ENCODE assay signal across 20 cellular contexts in genomic region chr2:128640166-128640846, GRCh38.
DNase-seq lines count a peak whose midpoint lies in the region; ATAC-seq and TF ChIP-seq lines count a peak whose summit lies in the region.
"Had no signal": no experiment of that assay in that cellular context is flagged by ENCODE, and none has a peak within 500 bp of the region (broad histone marks: within the 10 kb centered on the region; RNA-seq: fewer than 3 reads in every experiment).

No MANE protein-coding gene starts in this region.

- TF ChIP-seq CTCF in CD14-positive monocyte (IDR thresholded peaks at IDR 0.05), result no peak
- no peak for TF ChIP-seq CTCF in Loucy (conservative IDR thresholded peaks at IDR 0.05; ENCODE audit: low read length)
- no peak for TF ChIP-seq CTCF in progenitor cell of endocrine pancreas (IDR thresholded peaks at IDR 0.05; ENCODE audit: unreplicated experiment)

- no peaks in the 10 kb centered on the region for H4K20me1 ChIP-seq in Loucy (ENCODE audit: insufficient read depth, low read length, poor library complexity, severe bottlenecking)
- H4K20me1 ChIP-seq: BLaER1 had no signal

- no peak overlapping the region for H3K4me3 ChIP-seq in Loucy (ENCODE audit: low read length, poor library complexity, severe bottlenecking)
- H3K4me3 ChIP-seq: BLaER1, dorsolateral prefrontal cortex, hepatocyte had no signal

- intact Hi-C loops in CD14-positive monocyte (cut with micrococcal nuclease), result no loop called here

- no peaks in the 10 kb centered on the region for H3K27me3 ChIP-seq in Loucy (ENCODE audit: insufficient read depth, low read length, poor library complexity, severe bottlenecking)
- H3K27me3 ChIP-seq: BLaER1, brain microvascular endothelial cell, dorsolateral prefrontal cortex, hepatocyte had no signal

- H3F3A ChIP-seq in Loucy (ENCODE audit: low read depth), result no peaks in the 10 kb centered on the region

- H3K27ac Mint-ChIP-seq in CD14-positive monocyte (no peak overlapping the region), progenitor cell of endocrine pancreas (no peak overlapping the region)
- no peak overlapping the region for H3K27ac Mint-ChIP-seq in activated CD8-positive, alpha-beta T cell treated with anti-CD3 and anti-CD28 coated beads, Interleukin-2, amount 10 ng/mL, durations not matched to agents 7 days and 5 days
- H3K27ac Mint-ChIP-seq: activated naive CD4-positive, alpha-beta T cell treated with anti-CD3 and anti-CD28 coated beads, Interleukin-2, amount 50 U/mL, for 72 hours had no signal

- peak; percentile 36 for DNase-seq in CD14-positive monocyte (ENCODE audit: low spot score)
- peak; percentile 26 for DNase-seq in fibroblast of gingiva (ENCODE audit: low read depth)
- DNase-seq in progenitor cell of endocrine pancreas (ENCODE audit: low spot score, unreplicated experiment), result peak; percentile 1
- no peak for DNase-seq in activated CD8-positive, alpha-beta T cell treated with anti-CD3 and anti-CD28 coated beads, Interleukin-2, amount 10 ng/mL, durations not matched to agents 7 days and 5 days
- DNase-seq in AG08396 (ENCODE audit: low spot score), result no peak
- DNase-seq: activated CD4-positive, CD25-positive, alpha-beta regulatory T cell treated with anti-CD3 and anti-CD28 coated beads, Interleukin-2, amount 50 U/mL, for 72 hours; brain microvascular endothelial cell; DMS 273 treated with DMSO at 0.1 percent for 48 hours; GOT3; KBM-7; NCI-H1048; NCI-H2107; NCI-H69; SIG-M5 had no signal

- H3K9me3 Mint-ChIP-seq in CD14-positive monocyte, result peaks cover 0 to 2% (median 2%) of the 10 kb centered on the region in 7 donors
- H3K9me3 Mint-ChIP-seq in progenitor cell of endocrine pancreas (ENCODE audit: low read depth), result no peaks in the 10 kb centered on the region
- H3K9me3 Mint-ChIP-seq in activated CD8-positive, alpha-beta T cell treated with anti-CD3 and anti-CD28 coated beads, Interleukin-2, amount 10 ng/mL, durations not matched to agents 7 days and 5 days (ENCODE audit: insufficient read depth), result no peaks in the 10 kb centered on the region
- H3K9me3 Mint-ChIP-seq: activated naive CD4-positive, alpha-beta T cell treated with anti-CD3 and anti-CD28 coated beads, Interleukin-2, amount 50 U/mL, for 72 hours had no signal

- H3K9ac ChIP-seq in Loucy (ENCODE audit: low read depth, low read length, poor library complexity, severe bottlenecking), result peak overlapping the region; percentile 14
- H3K9ac ChIP-seq: BLaER1 had no signal

- no peaks in the 10 kb centered on the region for H3K36me3 ChIP-seq in Loucy (ENCODE audit: insufficient read depth, low read length)
- H3K36me3 ChIP-seq: BLaER1, brain microvascular endothelial cell had no signal

- H3K27me3 Mint-ChIP-seq in CD14-positive monocyte (ENCODE audit: low read depth in 3 of 3) (peaks cover 0 to 2% (median 2%) of the 10 kb centered on the region in 3 donors), progenitor cell of endocrine pancreas (peaks cover 48% of the 10 kb centered on the region)
- peaks cover 26% of the 10 kb centered on the region for H3K27me3 Mint-ChIP-seq in activated CD8-positive, alpha-beta T cell treated with anti-CD3 and anti-CD28 coated beads, Interleukin-2, amount 10 ng/mL, durations not matched to agents 7 days and 5 days (ENCODE audit: low read depth)

- H3K9me2 ChIP-seq in Loucy (replicated peaks; ENCODE audit: low read depth, low read length), result no peaks in the 10 kb centered on the region

- H3K4me1 Mint-ChIP-seq in CD14-positive monocyte (peaks cover 41% of the 10 kb centered on the region), progenitor cell of endocrine pancreas (ENCODE audit: low read depth) (peaks cover 4% of the 10 kb centered on the region)
- peaks cover 1% of the 10 kb centered on the region for H3K4me1 Mint-ChIP-seq in activated CD8-positive, alpha-beta T cell treated with anti-CD3 and anti-CD28 coated beads, Interleukin-2, amount 10 ng/mL, durations not matched to agents 7 days and 5 days (ENCODE audit: low read depth)

- H2AFZ ChIP-seq in Loucy (ENCODE audit: low read length), result 0 out of 2 replicates have a peak overlapping the region, but pooled peaks have one; percentile 24
- H2AFZ ChIP-seq: hepatocyte had no signal

- H3K79me2 ChIP-seq in Loucy (ENCODE audit: insufficient read depth, low read length), result no peaks in the 10 kb centered on the region
- H3K79me2 ChIP-seq: hepatocyte had no signal

- ATAC-seq in activated CD8-positive, alpha-beta T cell treated with anti-CD3 and anti-CD28 coated beads, Interleukin-2, amount 10 ng/mL, durations not matched to agents 7 days and 5 days, result no peak
- ATAC-seq in GM18868 (IDR thresholded peaks at IDR 0.05; ENCODE audit: unreplicated experiment), result no peak
- ATAC-seq: activated naive CD4-positive, alpha-beta T cell treated with anti-CD3 and anti-CD28 coated beads, Interleukin-2, amount 50 U/mL, for 72 hours had no signal

- CTCF ChIA-PET in activated CD8-positive, alpha-beta T cell treated with anti-CD3 and anti-CD28 coated beads, Interleukin-2, amount 10 ng/mL, durations not matched to agents 7 days and 5 days (lab: Charles Lee), result no interaction called here

- POLR2A ChIA-PET in activated CD8-positive, alpha-beta T cell treated with anti-CD3 and anti-CD28 coated beads, Interleukin-2, amount 10 ng/mL, durations not matched to agents 7 days and 5 days (lab: Charles Lee), result no interaction called here

- H3K4me3 Mint-ChIP-seq in CD14-positive monocyte, result no peak overlapping the region
- no peak overlapping the region for H3K4me3 Mint-ChIP-seq in progenitor cell of endocrine pancreas (ENCODE audit: low read depth)
- H3K4me3 Mint-ChIP-seq in activated CD8-positive, alpha-beta T cell treated with anti-CD3 and anti-CD28 coated beads, Interleukin-2, amount 10 ng/mL, durations not matched to agents 7 days and 5 days, result no peak overlapping the region

- H3K36me3 Mint-ChIP-seq in CD14-positive monocyte, result peaks cover 0 to 4% of the 10 kb centered on the region in 2 donors
- no peaks in the 10 kb centered on the region for H3K36me3 Mint-ChIP-seq in progenitor cell of endocrine pancreas (ENCODE audit: insufficient read depth)
- H3K36me3 Mint-ChIP-seq in activated CD8-positive, alpha-beta T cell treated with anti-CD3 and anti-CD28 coated beads, Interleukin-2, amount 10 ng/mL, durations not matched to agents 7 days and 5 days (ENCODE audit: low read depth), result no peaks in the 10 kb centered on the region
- H3K36me3 Mint-ChIP-seq: activated naive CD4-positive, alpha-beta T cell treated with anti-CD3 and anti-CD28 coated beads, Interleukin-2, amount 50 U/mL, for 72 hours had no signal

- peaks cover 78% of the 10 kb centered on the region for H3K4me1 ChIP-seq in Loucy (ENCODE audit: insufficient read depth, low read length, poor library complexity, severe bottlenecking)

- no peak overlapping the region for H3K4me2 ChIP-seq in Loucy (ENCODE audit: low read depth, low read length, poor library complexity, severe bottlenecking)
- H3K4me2 ChIP-seq: BLaER1, hepatocyte had no signal

- no peaks in the 10 kb centered on the region for H3K9me3 ChIP-seq in Loucy (ENCODE audit: insufficient read depth, low read depth, low read length)
- H3K9me3 ChIP-seq: BLaER1 had no signal

Comparison
In these comparisons a context has a peak if more than half of its experiments do, and no peak if none do; other contexts are left out.
1. DNase-seq: peak in CD14-positive monocyte (single experiment), fibroblast of gingiva (single experiment) and progenitor cell of endocrine pancreas (single experiment); none in activated CD8-positive, alpha-beta T cell treated with anti-CD3 and anti-CD28 coated beads, Interleukin-2, amount 10 ng/mL, durations not matched to agents 7 days and 5 days (single experiment) and AG08396 (single experiment).